17 cellular contexts compared by ENCODE assay signal in the genomic region with DNA sequence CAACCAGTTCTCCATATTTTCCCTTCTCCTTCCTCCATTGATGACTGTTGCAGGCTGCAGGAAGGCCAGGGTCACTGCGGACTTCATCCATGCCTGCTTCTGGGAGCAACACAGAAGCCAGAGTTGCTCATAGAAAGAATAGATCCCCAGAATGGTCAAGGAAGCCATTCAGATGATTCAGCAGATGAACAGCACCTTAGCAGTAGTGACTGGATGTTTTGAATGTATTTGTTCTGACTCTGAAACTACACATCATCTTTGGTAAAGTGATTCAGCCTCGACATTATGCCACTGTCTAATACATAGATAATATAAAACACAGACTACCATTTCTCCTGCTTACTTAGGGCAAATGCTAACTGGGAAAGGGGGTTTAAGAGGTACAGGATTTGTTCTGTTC.
DNase-seq lines count a peak whose midpoint lies in the region; ATAC-seq, FAIRE-seq and TF ChIP-seq lines count a peak whose summit lies in the region.
"Had no signal": no experiment of that assay in that cellular context is flagged by ENCODE, and none has a peak within 500 bp of the region (broad histone marks: within the 10 kb centered on the region; RNA-seq: fewer than 3 reads in every experiment).

No MANE protein-coding gene starts in this region.

- H3K4me3 Mint-ChIP-seq in nephron progenitor cell: no peak overlapping the region
- H3K4me3 Mint-ChIP-seq: activated naive CD8-positive, alpha-beta T cell treated with anti-CD3 and anti-CD28 coated beads for 36 hours; dendritic cell treated with granulocyte-macrophage colony-stimulating factor and Interleukin-4, amounts not matched to agents 40 ng/mL and 50 ng/mL, for 4 days had no signal

- no peak overlapping the region for H3K27ac Mint-ChIP-seq in nephron progenitor cell
- H3K27ac Mint-ChIP-seq: activated naive CD8-positive, alpha-beta T cell treated with anti-CD3 and anti-CD28 coated beads for 36 hours; dendritic cell treated with granulocyte-macrophage colony-stimulating factor and Interleukin-4, amounts not matched to agents 40 ng/mL and 50 ng/mL, for 4 days had no signal

- H3K27ac ChIP-seq in epithelial cell of prostate: peak overlapping the region; percentile 88
- H3K27ac ChIP-seq: C4-2B, upper lobe of right lung had no signal

- ATAC-seq in GM21576 (IDR thresholded peaks at IDR 0.05; ENCODE audit: unreplicated experiment): no peak
- ATAC-seq in HG03095 (IDR thresholded peaks at IDR 0.05; ENCODE audit: unreplicated experiment): no peak
- ATAC-seq: upper lobe of right lung had no signal

- FAIRE-seq in RCC 7860 (lab: Jason Lieb, UNC): peak; percentile 68
- FAIRE-seq: kidney had no signal

- peak; percentile 10 for DNase-seq in Daoy (ENCODE audit: low read depth)
- peak; percentile 89 for DNase-seq in RCC 7860 (ENCODE audit: low spot score)
- DNase-seq in epithelial cell of prostate (ENCODE audit: low read depth, low spot score): no peak
- peak; percentile 79 for DNase-seq in non-pigmented ciliary epithelial cell (ENCODE audit: low read depth)
- DNase-seq in nephron progenitor cell: no peak
- no peak for DNase-seq in CD1c-positive myeloid dendritic cell (ENCODE audit: extremely low spot score)
- DNase-seq: activated naive CD8-positive, alpha-beta T cell treated with anti-CD3 and anti-CD28 coated beads for 36 hours; activated T-cell treated with anti-CD3 and anti-CD28 coated beads for 4 hours; GDM1; kidney; retina; stimulated activated CD4-positive, alpha-beta T cell treated with anti-CD3 and anti-CD28 coated beads, Interleukin-2, amount 100 ng/mL, for 48 hours; upper lobe of right lung had no signal

- H3K4me1 Mint-ChIP-seq in nephron progenitor cell: no peaks in the 10 kb centered on the region
- H3K4me1 Mint-ChIP-seq: activated naive CD8-positive, alpha-beta T cell treated with anti-CD3 and anti-CD28 coated beads for 36 hours had no signal

- H3K27me3 Mint-ChIP-seq in nephron progenitor cell (ENCODE audit: low read depth, poor library complexity): no peaks in the 10 kb centered on the region
- H3K27me3 Mint-ChIP-seq: activated naive CD8-positive, alpha-beta T cell treated with anti-CD3 and anti-CD28 coated beads for 36 hours; dendritic cell treated with granulocyte-macrophage colony-stimulating factor and Interleukin-4, amounts not matched to agents 40 ng/mL and 50 ng/mL, for 4 days had no signal

- no peaks in the 10 kb centered on the region for H3K36me3 Mint-ChIP-seq in nephron progenitor cell (ENCODE audit: low read depth)
- H3K36me3 Mint-ChIP-seq: activated naive CD8-positive, alpha-beta T cell treated with anti-CD3 and anti-CD28 coated beads for 36 hours had no signal

- no peaks in the 10 kb centered on the region for H3K9me3 Mint-ChIP-seq in nephron progenitor cell

- no peak for TF ChIP-seq CTCF in nephron progenitor cell (IDR thresholded peaks at IDR 0.05)

Comparison
In these comparisons a context has a peak if more than half of its experiments do, and no peak if none do; other contexts are left out.
1. DNase-seq: peak in Daoy (single experiment), RCC 7860 (single experiment) and non-pigmented ciliary epithelial cell (single experiment); none in epithelial cell of prostate (single experiment), nephron progenitor cell (single experiment) and CD1c-positive myeloid dendritic cell (single experiment).